ENCODE assay signal across 12 cellular contexts in the genomic region with DNA sequence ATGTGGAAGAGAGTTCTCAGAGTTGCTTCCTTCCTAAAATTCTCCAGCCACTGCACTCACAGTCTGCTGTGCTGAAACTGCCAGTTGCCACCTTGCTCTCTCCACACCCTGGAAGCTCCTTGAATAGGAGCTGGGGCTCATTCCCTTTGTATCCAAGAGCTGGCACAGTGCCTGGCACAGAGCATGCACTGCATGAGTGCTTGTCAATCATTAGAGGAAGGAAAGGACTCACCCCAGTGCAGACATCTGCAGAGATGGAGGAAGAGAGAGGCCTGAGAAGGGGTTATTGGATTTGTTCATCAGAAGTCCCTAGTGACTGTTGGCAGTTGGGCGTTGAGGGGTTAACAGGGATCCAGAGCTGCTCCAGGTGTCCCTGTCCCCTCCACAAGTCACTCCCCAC. TPM values are rescaled to one million over a fixed set of nuclear protein-coding genes. Genes with fewer than 3 reads are reported as not detected.
A peak's percentile ranks its signal among the peaks of the same experiment; 100 is the strongest.
DNase-seq lines count a peak whose midpoint lies in the region; ATAC-seq, FAIRE-seq and TF ChIP-seq lines count a peak whose summit lies in the region.
"Had no signal": no experiment of that assay in that cellular context is flagged by ENCODE, and none has a peak within 500 bp of the region (broad histone marks: within the 10 kb centered on the region; RNA-seq: fewer than 3 reads in every experiment).

No MANE protein-coding gene starts in this region.

- no peaks in the 10 kb centered on the region for H3K9me3 ChIP-seq in small intestine (ENCODE audit: control insufficient read depth, low read depth)
- H3K9me3 ChIP-seq: ascending aorta had no signal

- H3K27me3 ChIP-seq in small intestine (ENCODE audit: control insufficient read depth in 2 of 2, insufficient read depth in 2 of 2, low read length in 2 of 2), result no peaks in the 10 kb centered on the region
- H3K27me3 ChIP-seq: ascending aorta had no signal

- WGBS in small intestine, 3 donors, result 25 to 70% (median 64%) methylated on average over 1 of the region's 1 CpG

- no peaks in the 10 kb centered on the region for H3K36me3 Mint-ChIP-seq in endothelial cell (ENCODE audit: low read depth, unreplicated experiment)

- TF ChIP-seq CTCF in epithelial cell of esophagus (IDR thresholded peaks at IDR 0.05; ENCODE audit: insufficient read depth, low read depth, low read length, missing control alignments) (no peak), endothelial cell (IDR thresholded peaks at IDR 0.05; ENCODE audit: unreplicated experiment) (no peak)

- peaks cover 4% of the 10 kb centered on the region for H3K4me1 Mint-ChIP-seq in endothelial cell (ENCODE audit: unreplicated experiment)

- H3K27ac Mint-ChIP-seq in endothelial cell (ENCODE audit: unreplicated experiment), result no peak overlapping the region

- H3K9me3 Mint-ChIP-seq in endothelial cell (ENCODE audit: unreplicated experiment), result no peaks in the 10 kb centered on the region

- H3K27ac ChIP-seq in small intestine (ENCODE audit: low read depth in 1 of 2, low read length in 1 of 2), result no peak overlapping the region
- H3K27ac ChIP-seq: ascending aorta had no signal

- FAIRE-seq in small intestine (lab: Jason Lieb, UNC), result no peak

- no peak overlapping the region for H3K4me3 Mint-ChIP-seq in endothelial cell (ENCODE audit: unreplicated experiment)

- H3K4me1 ChIP-seq in small intestine (ENCODE audit: control insufficient read depth in 2 of 2, insufficient read depth in 1 of 2, low read depth in 1 of 2, low read length in 1 of 2), result no peaks in the 10 kb centered on the region
- H3K4me1 ChIP-seq: ascending aorta had no signal

- no peaks in the 10 kb centered on the region for H3K36me3 ChIP-seq in small intestine (ENCODE audit: control insufficient read depth in 2 of 2, insufficient read depth in 2 of 2, low read length in 2 of 2)
- H3K36me3 ChIP-seq: ascending aorta had no signal

- DNase-seq in NCI-H2029 (lab: John Stamatoyannopoulos, UW) (peak; percentile 67), NCI-H2029 treated with DMSO at 0.1 percent for 48 hours (lab: John Stamatoyannopoulos, UW) (no peak), NCI-H446 treated with DMSO at 0.1 percent for 48 hours (lab: John Stamatoyannopoulos, UW) (peak; percentile 25), epithelial cell of esophagus (ENCODE audit: low read depth) (peak; percentile 27), small intestine (peak; percentile 62), endothelial cell (ENCODE audit: low spot score) (no peak)
- no peak for DNase-seq in central memory CD4-positive, alpha-beta T cell
- DNase-seq: DND-41, hypothalamus had no signal

- ATAC-seq in HG03135 (IDR thresholded peaks at IDR 0.05; ENCODE audit: unreplicated experiment), result no peak

- H3K27me3 Mint-ChIP-seq in endothelial cell (ENCODE audit: unreplicated experiment), result peaks cover 7% of the 10 kb centered on the region

- H3K4me3 ChIP-seq in epithelial cell of esophagus (ENCODE audit: low read length), result no peak overlapping the region
- H3K4me3 ChIP-seq in small intestine (ENCODE audit: low read depth in 1 of 2, low read length in 2 of 2), result no peak overlapping the region
- H3K4me3 ChIP-seq: ascending aorta, skin epidermis had no signal

RNA-seq across cellular contexts. Expression of gene DUSP5, which starts 41.7 kb away (rescaled TPM):
- 10 to 100 TPM in 2 of 3 donors, 1 to 10 TPM in 1; 8.3 to 36.2 (median 11.8) TPM for polyA plus RNA-seq in small intestine
- total RNA-seq in endothelial cell (ENCODE audit: unreplicated experiment), result 46.0 TPM

Comparison
In these comparisons a context has a peak if more than half of its experiments do, and no peak if none do; other contexts are left out.
1. DNase-seq: peak in NCI-H2029 (single experiment), NCI-H446 treated with DMSO at 0.1 percent for 48 hours (single experiment), epithelial cell of esophagus (single experiment) and small intestine (single experiment); none in NCI-H2029 treated with DMSO at 0.1 percent for 48 hours (single experiment), central memory CD4-positive, alpha-beta T cell (single experiment) and endothelial cell (single experiment).